ENCODE assay signal across 9 cellular contexts in the genomic region with DNA sequence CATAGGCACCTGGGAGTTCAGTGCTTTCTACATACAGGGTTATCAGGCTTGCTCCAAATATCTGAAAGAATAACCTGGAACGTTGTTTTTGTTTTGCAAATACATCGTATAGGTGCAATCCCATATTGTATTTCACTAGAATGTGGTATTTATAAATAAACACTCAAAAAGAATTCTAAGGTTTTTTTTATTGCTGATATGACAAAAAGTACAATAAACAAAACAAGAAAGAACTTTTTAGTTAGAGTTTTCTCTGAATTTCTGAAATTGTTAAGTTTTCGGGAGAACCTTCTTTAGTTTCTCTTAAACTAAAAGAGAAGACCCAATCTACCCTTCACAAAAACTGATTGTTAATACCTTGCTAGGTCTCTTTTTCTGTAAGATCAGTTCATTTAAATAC.
"Had no signal": no experiment of that assay in that cellular context is flagged by ENCODE, and none has a peak within 500 bp of the region (broad histone marks: within the 10 kb centered on the region; RNA-seq: fewer than 3 reads in every experiment).

No MANE protein-coding gene starts in this region.

- H3K27ac ChIP-seq: GM23248, KMS-11 had no signal

- H3K4me3 ChIP-seq: GM23248 had no signal

- DNase-seq: GM23248, GOT3, H9, HCEC 1CT, Karpas-422, KBM-7 had no signal

- H3K9ac ChIP-seq: GM23248, KMS-11 had no signal

- H2AFZ ChIP-seq: GM23248 had no signal

- FAIRE-seq: H54, HTR-8/SVneo had no signal

- H3K4me2 ChIP-seq: KMS-11 had no signal
